8 cellular contexts compared by ENCODE assay signal in the genomic region with DNA sequence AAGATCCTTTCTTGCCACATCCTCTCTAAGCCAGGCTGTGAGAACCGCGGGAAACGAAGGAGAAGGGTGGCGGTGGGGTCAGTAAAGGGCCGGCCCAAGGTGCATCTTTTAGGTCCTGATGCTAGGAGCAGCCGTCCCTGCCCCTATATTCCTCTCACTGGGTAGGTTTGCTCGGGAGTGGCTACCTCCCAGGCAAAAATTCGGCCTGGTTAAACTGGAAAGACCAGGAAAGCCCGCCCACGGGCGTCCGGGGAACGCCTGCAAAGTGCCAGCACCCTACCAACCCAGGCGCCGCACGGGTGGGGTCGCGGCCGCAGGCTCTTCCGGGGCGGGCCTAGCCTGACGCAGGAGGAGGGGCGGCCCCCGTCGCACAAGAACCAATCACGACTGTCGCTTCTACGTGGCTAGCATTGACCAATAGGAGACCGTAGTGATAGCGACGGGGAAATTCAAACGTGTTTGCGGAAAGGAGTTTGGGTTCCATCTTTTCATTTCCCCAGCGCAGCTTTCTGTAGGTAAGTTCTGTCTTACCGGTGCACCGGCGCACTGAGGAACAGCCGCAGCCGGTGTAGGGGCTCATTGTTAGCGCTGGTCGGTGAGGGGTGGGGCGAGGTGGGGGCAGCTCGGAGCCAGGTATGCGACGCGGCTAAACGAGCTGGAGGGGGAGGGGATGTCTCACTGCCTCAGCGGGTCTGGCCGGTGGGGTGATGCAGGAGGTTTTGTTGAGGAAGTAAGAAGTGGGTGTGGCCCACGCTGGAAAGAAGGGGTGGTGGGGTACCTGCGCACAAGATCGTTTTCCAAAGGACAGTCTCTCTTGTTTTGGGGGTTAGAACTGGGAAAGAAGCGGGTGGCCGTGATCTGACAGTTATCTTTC. TPM values are rescaled to one million over a fixed set of nuclear protein-coding genes. Genes with fewer than 3 reads are reported as not detected.
DNase-seq lines count a peak whose midpoint lies in the region; ATAC-seq and TF ChIP-seq lines count a peak whose summit lies in the region.

A gene (plus strand): TSS at position 451 of the 874 bp plus-strand sequence. CDS start 1,195 bp downstream, outside the sequence.

- H3K4me3 ChIP-seq in choroid plexus epithelial cell (ENCODE audit: low read depth, low read length) (peak within 1 kb of the TSS; percentile 85), kidney epithelial cell (ENCODE audit: low read depth, low read length) (peak within 1 kb of the TSS; percentile 94)

- no peaks in the 10 kb centered on the region for H3K36me3 ChIP-seq in kidney epithelial cell (ENCODE audit: control insufficient read depth, insufficient read depth, low read length)

- H3K27me3 ChIP-seq in kidney epithelial cell (ENCODE audit: control insufficient read depth, insufficient read depth, low read length), result no peaks in the 10 kb centered on the region

- TF ChIP-seq CTCF in choroid plexus epithelial cell (conservative IDR thresholded peaks at IDR 0.05; ENCODE audit: low read depth, low read length) (no peak), kidney epithelial cell (IDR thresholded peaks at IDR 0.05; ENCODE audit: insufficient read depth, low read length, poor library complexity, severe bottlenecking) (no peak)

- peak; percentile 100 for ATAC-seq in HG03439 (IDR thresholded peaks at IDR 0.05; ENCODE audit: unreplicated experiment)

- peak; percentile 97 for DNase-seq in AG20443 (ENCODE audit: low spot score)
- DNase-seq in NCI-H510A treated with DMSO at 0.1 percent for 48 hours (lab: John Stamatoyannopoulos, UW), result peak; percentile 77
- peak; percentile 76 to 78 for DNase-seq in activated CD4-positive, alpha-beta T cell treated with anti-CD3 and anti-CD28 coated beads for 24 hours (ENCODE audit: low read depth in 2 of 2)
- DNase-seq in choroid plexus epithelial cell (ENCODE audit: low read depth), result peak; percentile 97
- peak; percentile 82 for DNase-seq in kidney epithelial cell (ENCODE audit: low read depth)
- DNase-seq in stimulated activated CD4-positive, alpha-beta T cell treated with anti-CD3 and anti-CD28 coated beads, Interleukin-15, amount 100 ng/mL, for 48 hours (ENCODE audit: low read depth in 2 of 2), result peak; percentile 76 to 82

- peak; percentile 82 for TF ChIP-seq POLR2A in GM19193 (IDR thresholded peaks at IDR 0.05; ENCODE audit: extremely low read depth, insufficient read depth, insufficient read length)

RNA-seq across cellular contexts. Expression of the gene that starts here (rescaled TPM):
- 4.6 and 5.5 TPM in 2 replicates for total RNA-seq in kidney epithelial cell

Comparison
In these comparisons a context has a peak if more than half of its experiments do, and no peak if none do; other contexts are left out.
1. Peak in every context shown above with its lines: DNase-seq, ATAC-seq and H3K4me3 ChIP-seq.